In genomic region chr16:16163109-16163508, GRCh38 we compare ENCODE assay signal across 14 cellular contexts.
DNase-seq lines count a peak whose midpoint lies in the region; ATAC-seq and TF ChIP-seq lines count a peak whose summit lies in the region.
"Had no signal": no experiment of that assay in that cellular context is flagged by ENCODE, and none has a peak within 500 bp of the region (broad histone marks: within the 10 kb centered on the region; RNA-seq: fewer than 3 reads in every experiment).

No MANE protein-coding gene starts in this region.

- H3K27ac ChIP-seq in BLaER1, result peak overlapping the region; percentile 77
- H3K27ac ChIP-seq in DND-41 (ENCODE audit: low read length), result peak overlapping the region; percentile 28; the same call in 1 of the 2 replicates
- no peak overlapping the region for H3K27ac ChIP-seq in suprapubic skin

- no peak for TF ChIP-seq CTCF in DND-41 (IDR thresholded peaks at IDR 0.05; ENCODE audit: borderline replicate concordance, extremely low read depth, low read length, poor library complexity, severe bottlenecking)
- TF ChIP-seq CTCF in neural crest cell (conservative IDR thresholded peaks at IDR 0.05), result no peak
- TF ChIP-seq CTCF in suprapubic skin (IDR thresholded peaks at IDR 0.05), result no peak

- peaks cover 17% of the 10 kb centered on the region for H3K9me3 Mint-ChIP-seq in neural crest cell
- H3K9me3 Mint-ChIP-seq: HFFc6 had no signal

- no peak for TF ChIP-seq POLR2A in suprapubic skin (IDR thresholded peaks at IDR 0.05)

- peaks cover 53% of the 10 kb centered on the region for H3K9me3 ChIP-seq in BLaER1
- peaks cover 21% of the 10 kb centered on the region for H3K9me3 ChIP-seq in DND-41 (ENCODE audit: insufficient read depth, low read length, severe bottlenecking)
- H3K9me3 ChIP-seq in suprapubic skin, result peaks cover 9% of the 10 kb centered on the region

- H2AFZ ChIP-seq in DND-41 (ENCODE audit: low read depth, low read length), result no peak overlapping the region
- H2AFZ ChIP-seq: GM23338 had no signal

- H3K27ac Mint-ChIP-seq in neural crest cell (ENCODE audit: unreplicated experiment), result peak overlapping the region; percentile 43
- H3K27ac Mint-ChIP-seq: B cell; CD4-positive, alpha-beta memory T cell; GM23338; H9; HFFc6 had no signal

- TF ChIP-seq EP300 in suprapubic skin (IDR thresholded peaks at IDR 0.05), result no peak

- H4K20me1 ChIP-seq in BLaER1, result no peaks in the 10 kb centered on the region
- no peaks in the 10 kb centered on the region for H4K20me1 ChIP-seq in DND-41 (ENCODE audit: insufficient read depth, low read length)

- H3K27me3 ChIP-seq in BLaER1 (no peaks in the 10 kb centered on the region), DND-41 (ENCODE audit: insufficient read depth, low read length, poor library complexity) (no peaks in the 10 kb centered on the region), suprapubic skin (no peaks in the 10 kb centered on the region)

- 81% methylated on average over 4 of the region's 4 CpGs for WGBS in suprapubic skin

- H3K36me3 ChIP-seq in BLaER1 (no peaks in the 10 kb centered on the region), DND-41 (ENCODE audit: insufficient read depth, low read length) (no peaks in the 10 kb centered on the region), suprapubic skin (no peaks in the 10 kb centered on the region)

- peaks cover 37% of the 10 kb centered on the region for H3K4me1 ChIP-seq in BLaER1
- H3K4me1 ChIP-seq in DND-41 (ENCODE audit: insufficient read depth, low read length), result peaks cover 19% of the 10 kb centered on the region; the same call in 1 of the 2 replicates
- no peaks in the 10 kb centered on the region for H3K4me1 ChIP-seq in suprapubic skin

- H3K27me3 Mint-ChIP-seq in neural crest cell (ENCODE audit: low read depth), result no peaks in the 10 kb centered on the region

- peak overlapping the region; percentile 56 for H3K4me2 ChIP-seq in BLaER1
- H3K4me2 ChIP-seq in DND-41 (ENCODE audit: insufficient read depth, low read length), result no peak overlapping the region
- H3K4me2 ChIP-seq: GM23338 had no signal

- ATAC-seq in DND-41 (ENCODE audit: insufficient read depth, low read depth), result no peak
- ATAC-seq: GM23338, HCT116 had no signal

- H3K4me1 Mint-ChIP-seq in neural crest cell, result no peaks in the 10 kb centered on the region
- H3K4me1 Mint-ChIP-seq: B cell; CD4-positive, alpha-beta memory T cell; GM23338; H9 had no signal

- H3K9ac ChIP-seq in BLaER1, result peak overlapping the region; percentile 16; the same call in 1 of the 2 replicates
- no peak overlapping the region for H3K9ac ChIP-seq in DND-41 (ENCODE audit: low read depth, low read length)

- H3K4me3 ChIP-seq in BLaER1 (no peak overlapping the region), DND-41 (ENCODE audit: low read depth in 1 of 2, low read length in 2 of 2) (no peak overlapping the region), suprapubic skin (no peak overlapping the region)
- H3K4me3 ChIP-seq: GM23338 had no signal

- no peak for DNase-seq in DND-41
- DNase-seq in neural crest cell (ENCODE audit: low read depth, low spot score), result no peak
- no peak for DNase-seq in suprapubic skin (ENCODE audit: low spot score in 2 of 2)
- no peak for DNase-seq in cerebellum (ENCODE audit: low spot score)
- no peak for DNase-seq in NCI-H1092 (lab: John Stamatoyannopoulos, UW)
- DNase-seq: Calu3; CD4-positive, alpha-beta memory T cell; DMS79 treated with DMSO at 0.1 percent for 48 hours; H9; HFFc6 had no signal

- H3K4me3 Mint-ChIP-seq in neural crest cell, result no peak overlapping the region
- H3K4me3 Mint-ChIP-seq: B cell; CD4-positive, alpha-beta memory T cell; GM23338; H9; HFFc6 had no signal

- H3K79me2 ChIP-seq in DND-41 (ENCODE audit: insufficient read depth, low read length), result no peaks in the 10 kb centered on the region

- peaks cover 7% of the 10 kb centered on the region for H3K36me3 Mint-ChIP-seq in neural crest cell (ENCODE audit: low read depth)
